28 cellular contexts compared by ENCODE assay signal in the genomic region with DNA sequence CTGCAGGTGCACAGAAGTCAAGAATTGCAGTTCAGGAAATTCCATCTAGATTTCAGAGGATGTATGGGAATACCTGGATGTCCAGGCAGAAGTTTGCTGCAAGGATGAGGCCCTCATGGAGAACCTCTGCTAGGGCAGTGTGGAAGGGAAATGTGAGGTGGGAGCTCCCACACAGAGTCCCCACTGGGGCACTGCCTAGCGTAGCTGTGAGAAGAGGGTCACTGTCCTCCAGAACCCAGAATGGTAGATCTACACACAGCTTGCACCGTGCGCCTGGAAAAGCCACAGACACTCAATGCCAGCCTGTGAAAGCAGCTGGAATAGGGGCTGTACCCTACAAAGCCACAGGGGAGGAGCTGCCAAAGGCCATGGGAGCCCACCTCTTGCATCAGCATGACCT.
"Had no signal": no experiment of that assay in that cellular context is flagged by ENCODE, and none has a peak within 500 bp of the region (broad histone marks: within the 10 kb centered on the region; RNA-seq: fewer than 3 reads in every experiment).

No MANE protein-coding gene starts in this region.

- H3K4me1 Mint-ChIP-seq: natural killer cell; nephron; stimulated activated effector memory CD8-positive, alpha-beta T cell treated with anti-CD3 and anti-CD28 coated beads, Interleukin-12 subunit alpha, Interleukin-12 subunit beta, amount 100 ng/mL, for 72 hours; stimulated activated naive B cell treated with anti-CD40 and anti-IgM and Interleukin-4, amounts not matched to agents 10 μg/mL and 1 μg/mL and 100 μg/mL, for 72 hours had no signal

- H3K79me2 ChIP-seq: parathyroid adenoma had no signal

- H3K27me3 Mint-ChIP-seq: progenitor cell of endocrine pancreas; stimulated activated naive B cell treated with anti-CD40 and anti-IgM and Interleukin-4, amounts not matched to agents 10 μg/mL and 1 μg/mL and 100 μg/mL, for 72 hours; stimulated activated naive CD8-positive, alpha-beta T cell treated with anti-CD3 and anti-CD28 coated beads, Interleukin-15, Interleukin-2, amounts not matched to agents 100 ng/mL and 50 ng/mL, for 24 hours had no signal

- ATAC-seq: natural killer cell; psoas muscle; right cardiac atrium; right lobe of liver; stimulated activated effector memory CD8-positive, alpha-beta T cell treated with anti-CD3 and anti-CD28 coated beads, Interleukin-12 subunit alpha, Interleukin-12 subunit beta, amount 100 ng/mL, for 72 hours; stimulated activated naive B cell treated with anti-CD40 and anti-IgM and Interleukin-4, amounts not matched to agents 10 μg/mL and 1 μg/mL and 100 μg/mL, for 72 hours had no signal

- H3K9me3 ChIP-seq: neutrophil, ovary, psoas muscle, right lobe of liver, sigmoid colon, thoracic aorta, thyroid gland, vagina had no signal

- H3K4me3 ChIP-seq: ovary, psoas muscle, right lobe of liver, sigmoid colon, stomach, thoracic aorta, thyroid gland, tibial nerve, upper lobe of left lung, vagina had no signal

- H2AFZ ChIP-seq: parathyroid adenoma had no signal

- H3K9ac ChIP-seq: parathyroid adenoma had no signal

- H3K27ac Mint-ChIP-seq: natural killer cell; nephron; progenitor cell of endocrine pancreas; stimulated activated effector memory CD8-positive, alpha-beta T cell treated with anti-CD3 and anti-CD28 coated beads, Interleukin-12 subunit alpha, Interleukin-12 subunit beta, amount 100 ng/mL, for 72 hours; stimulated activated naive B cell treated with anti-CD40 and anti-IgM and Interleukin-4, amounts not matched to agents 10 μg/mL and 1 μg/mL and 100 μg/mL, for 72 hours; stimulated activated naive CD8-positive, alpha-beta T cell treated with anti-CD3 and anti-CD28 coated beads, Interleukin-15, Interleukin-2, amounts not matched to agents 100 ng/mL and 50 ng/mL, for 24 hours had no signal

- H3K4me1 ChIP-seq: parathyroid adenoma, psoas muscle, right lobe of liver, sigmoid colon, stomach, thyroid gland, tibial nerve, upper lobe of left lung, vagina had no signal

- FAIRE-seq: small intestine, urothelium cell line had no signal

- H3K36me3 Mint-ChIP-seq: natural killer cell; stimulated activated effector memory CD8-positive, alpha-beta T cell treated with anti-CD3 and anti-CD28 coated beads, Interleukin-12 subunit alpha, Interleukin-12 subunit beta, amount 100 ng/mL, for 72 hours; stimulated activated naive B cell treated with anti-CD40 and anti-IgM and Interleukin-4, amounts not matched to agents 10 μg/mL and 1 μg/mL and 100 μg/mL, for 72 hours had no signal

- H3K27me3 ChIP-seq: neutrophil, ovary, right lobe of liver, sigmoid colon, stomach, thyroid gland, tibial nerve, upper lobe of left lung, vagina had no signal

- H3K36me3 ChIP-seq: neutrophil, ovary, right lobe of liver, sigmoid colon, stomach, thoracic aorta, thyroid gland, tibial nerve, upper lobe of left lung, vagina had no signal

- DNase-seq: natural killer cell; nucleus accumbens; ovary; psoas muscle; right cardiac atrium; right lobe of liver; sigmoid colon; small intestine; stimulated activated CD4-positive, alpha-beta T cell treated with anti-CD3 and anti-CD28 coated beads, Interleukin-15, amount 100 ng/mL, for 24 hours; stimulated activated CD4-positive, alpha-beta T cell treated with anti-CD3 and anti-CD28 coated beads, Interleukin-2, amount 100 ng/mL, for 24 hours; stimulated activated CD4-positive, alpha-beta T cell treated with anti-CD3 and anti-CD28 coated beads, Interleukin-2, amount 100 ng/mL, for 48 hours; stimulated activated CD4-positive, alpha-beta T cell treated with anti-CD3 and anti-CD28 coated beads, Interleukin-4, amount 100 ng/mL, for 24 hours; stimulated activated naive B cell treated with anti-CD40 and anti-IgM and Interleukin-4, amounts not matched to agents 10 μg/mL and 1 μg/mL and 100 μg/mL, for 72 hours; stimulated activated naive CD4-positive, alpha-beta T cell treated with Interleukin-2 at 50 U/mL for 16 hours; stomach; thyroid gland; trophoblast cell; upper lobe of left lung had no signal

- H3K4me3 Mint-ChIP-seq: natural killer cell; nephron; stimulated activated effector memory CD8-positive, alpha-beta T cell treated with anti-CD3 and anti-CD28 coated beads, Interleukin-12 subunit alpha, Interleukin-12 subunit beta, amount 100 ng/mL, for 72 hours; stimulated activated naive B cell treated with anti-CD40 and anti-IgM and Interleukin-4, amounts not matched to agents 10 μg/mL and 1 μg/mL and 100 μg/mL, for 72 hours; stimulated activated naive CD8-positive, alpha-beta T cell treated with anti-CD3 and anti-CD28 coated beads, Interleukin-15, Interleukin-2, amounts not matched to agents 100 ng/mL and 50 ng/mL, for 24 hours had no signal

- H3K27ac ChIP-seq: neutrophil, ovary, parathyroid adenoma, psoas muscle, right lobe of liver, sigmoid colon, stomach, thoracic aorta, thyroid gland, tibial nerve, upper lobe of left lung, vagina had no signal
